1 cellular context compared by ENCODE assay signal in the genomic region with DNA sequence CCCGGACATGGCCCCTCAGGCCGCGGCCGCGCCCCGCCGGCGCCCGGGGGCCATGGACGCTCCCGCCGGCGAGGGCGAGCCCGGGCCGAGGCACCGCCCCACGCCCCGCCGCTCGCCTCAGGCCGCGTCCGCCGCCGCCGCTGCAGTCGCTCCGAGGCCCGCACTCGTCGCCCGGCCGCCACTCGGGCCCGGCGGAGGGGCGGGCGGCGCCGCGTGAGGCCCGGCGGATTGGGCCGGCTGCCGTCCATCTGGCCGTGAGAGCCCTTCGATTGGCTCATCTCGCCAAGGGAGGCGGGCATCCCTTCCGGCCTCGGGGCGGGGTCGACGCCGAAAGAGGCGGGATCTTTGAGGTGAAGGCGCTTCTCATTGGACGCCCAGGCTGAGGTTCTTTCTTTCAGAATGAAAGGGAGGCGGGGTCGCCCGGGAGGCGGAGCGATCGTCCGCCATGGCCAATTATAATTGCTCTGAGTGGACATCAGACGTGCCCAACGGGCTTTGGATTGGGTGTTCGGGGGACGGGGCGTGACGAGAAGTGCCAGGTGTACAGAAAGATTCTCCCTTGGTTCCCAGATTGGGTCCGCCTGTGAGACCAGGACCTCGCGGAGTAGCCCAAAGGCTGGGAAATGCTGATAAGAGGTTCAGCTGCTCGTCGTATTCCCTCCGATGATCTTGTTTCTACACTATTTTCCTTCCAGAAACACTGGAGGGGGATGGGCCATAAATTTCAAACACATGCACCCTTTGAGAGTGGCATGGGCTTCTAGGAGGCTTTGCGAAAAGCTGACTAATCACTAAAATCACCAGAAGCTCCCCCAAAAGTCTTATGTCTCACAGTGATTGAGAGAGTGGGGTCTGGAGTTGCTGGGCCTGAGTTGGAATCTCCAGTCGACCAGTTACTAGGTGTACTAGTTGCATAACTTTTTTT.
TF ChIP-seq lines count a peak whose summit lies in the region.

A gene with protein sequence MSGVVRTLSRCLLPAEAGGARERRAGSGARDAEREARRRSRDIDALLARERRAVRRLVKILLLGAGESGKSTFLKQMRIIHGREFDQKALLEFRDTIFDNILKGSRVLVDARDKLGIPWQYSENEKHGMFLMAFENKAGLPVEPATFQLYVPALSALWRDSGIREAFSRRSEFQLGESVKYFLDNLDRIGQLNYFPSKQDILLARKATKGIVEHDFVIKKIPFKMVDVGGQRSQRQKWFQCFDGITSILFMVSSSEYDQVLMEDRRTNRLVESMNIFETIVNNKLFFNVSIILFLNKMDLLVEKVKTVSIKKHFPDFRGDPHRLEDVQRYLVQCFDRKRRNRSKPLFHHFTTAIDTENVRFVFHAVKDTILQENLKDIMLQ (minus strand): TSS at position 156 of the 925 bp plus-strand sequence. CDS start 147 bp downstream, at position 9.

TF ChIP-seq in A549, 52 proteins besides CTCF, POLR2A, EP300 and RAD21 (continued from another document):
- peak; percentile 92 for TF ChIP-seq PBX3 (IDR thresholded peaks at IDR 0.05)
- TF ChIP-seq MAFK (IDR thresholded peaks at IDR 0.05; ENCODE audit: partially characterized antibody), result peak; percentile 70
- no peak for TF ChIP-seq HOXB5 (CRISPR knock-in tag; IDR thresholded peaks at IDR 0.05)
- TF ChIP-seq PHF8 (IDR thresholded peaks at IDR 0.05; ENCODE audit: borderline replicate concordance, low read depth), result peak; percentile 52; the same call in 1 of the 2 replicates
- TF ChIP-seq NR3C1 (IDR thresholded peaks at IDR 0.05), result no peak
- TF ChIP-seq KDM1A (IDR thresholded peaks at IDR 0.05; ENCODE audit: low read depth), result no peak
- no peak for TF ChIP-seq JUNB (IDR thresholded peaks at IDR 0.05)
- peak; percentile 89 for TF ChIP-seq RFX5 (IDR thresholded peaks at IDR 0.05)
- no peak for TF ChIP-seq CHD2 (IDR thresholded peaks at IDR 0.05; ENCODE audit: low read length, partially characterized antibody)
- TF ChIP-seq HOXB13 (CRISPR knock-in tag; IDR thresholded peaks at IDR 0.05; ENCODE audit: low read depth), result no peak
- TF ChIP-seq, protein P1, sequence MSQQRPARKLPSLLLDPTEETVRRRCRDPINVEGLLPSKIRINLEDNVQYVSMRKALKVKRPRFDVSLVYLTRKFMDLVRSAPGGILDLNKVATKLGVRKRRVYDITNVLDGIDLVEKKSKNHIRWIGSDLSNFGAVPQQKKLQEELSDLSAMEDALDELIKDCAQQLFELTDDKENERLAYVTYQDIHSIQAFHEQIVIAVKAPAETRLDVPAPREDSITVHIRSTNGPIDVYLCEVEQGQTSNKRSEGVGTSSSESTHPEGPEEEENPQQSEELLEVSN (IDR thresholded peaks at IDR 0.05; ENCODE audit: borderline replicate concordance, low read depth), result 0 out of 2 replicates have a peak, but pooled peaks have one; percentile 36
- no peak for TF ChIP-seq BHLHE40 (IDR thresholded peaks at IDR 0.05; ENCODE audit: low read depth, low read length)
- no peak for TF ChIP-seq MYC (IDR thresholded peaks at IDR 0.05; ENCODE audit: borderline replicate concordance, low read length)
